ENCODE assay signal across 8 cellular contexts in the genomic region with DNA sequence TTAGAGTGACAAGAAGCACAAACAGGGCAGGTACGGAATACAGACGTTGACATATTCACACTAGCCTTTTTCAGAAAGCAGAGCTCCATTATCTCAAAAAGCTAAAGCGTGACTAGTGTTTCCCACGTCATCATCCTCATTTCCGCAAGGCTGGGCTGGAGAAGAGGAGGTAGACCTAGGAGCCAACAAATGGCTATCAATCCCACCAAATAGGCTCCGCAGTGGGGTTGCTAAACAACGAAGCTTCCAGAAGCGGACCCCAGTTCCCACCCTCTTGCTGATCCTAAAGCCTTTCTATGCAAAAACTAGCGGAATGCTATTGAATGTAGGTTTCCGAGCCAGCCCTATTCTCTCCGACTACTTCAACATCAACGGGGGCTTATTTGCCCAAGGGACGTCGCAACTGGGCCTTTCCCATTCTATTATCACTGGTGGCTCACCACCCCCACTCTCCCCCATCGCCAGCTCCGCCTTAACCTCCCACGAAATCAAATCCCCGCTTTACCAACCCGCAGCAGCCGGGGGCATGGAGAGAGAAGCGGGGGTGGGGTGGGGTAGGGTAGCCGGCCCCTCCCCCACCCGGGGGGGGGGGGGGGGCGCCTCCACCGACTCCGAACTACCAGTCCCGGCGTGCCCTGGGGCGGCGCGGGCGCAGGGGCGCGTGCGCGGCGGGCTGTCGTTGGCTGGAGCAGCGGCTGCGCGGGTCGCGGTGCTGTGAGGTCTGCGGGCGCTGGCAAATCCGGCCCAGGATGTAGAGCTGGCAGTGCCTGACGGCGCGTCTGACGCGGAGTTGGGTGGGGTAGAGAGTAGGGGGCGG. TPM values are rescaled to one million over a fixed set of nuclear protein-coding genes. Genes with fewer than 3 reads are reported as not detected.
DNase-seq lines count a peak whose midpoint lies in the region; ATAC-seq and TF ChIP-seq lines count a peak whose summit lies in the region.

A gene with protein sequence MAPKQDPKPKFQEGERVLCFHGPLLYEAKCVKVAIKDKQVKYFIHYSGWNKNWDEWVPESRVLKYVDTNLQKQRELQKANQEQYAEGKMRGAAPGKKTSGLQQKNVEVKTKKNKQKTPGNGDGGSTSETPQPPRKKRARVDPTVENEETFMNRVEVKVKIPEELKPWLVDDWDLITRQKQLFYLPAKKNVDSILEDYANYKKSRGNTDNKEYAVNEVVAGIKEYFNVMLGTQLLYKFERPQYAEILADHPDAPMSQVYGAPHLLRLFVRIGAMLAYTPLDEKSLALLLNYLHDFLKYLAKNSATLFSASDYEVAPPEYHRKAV (plus strand): TSS at position 736 of the 817 bp plus-strand sequence. CDS start 128 bp downstream, outside the sequence.

- H3K9me3 ChIP-seq in DOHH2 (ENCODE audit: control insufficient read depth, insufficient read depth, low read length): no peaks in the 10 kb centered on the region
- H3K9me3 ChIP-seq in MM.1S (replicated peaks; ENCODE audit: insufficient read depth, low read length): no peaks in the 10 kb centered on the region

- H3K9ac ChIP-seq in MM.1S (ENCODE audit: low read length): peak within 1 kb of the TSS; percentile 100

- no peaks in the 10 kb centered on the region for H3K9me3 Mint-ChIP-seq in natural killer cell
- no peaks in the 10 kb centered on the region for H3K9me3 Mint-ChIP-seq in stimulated activated naive B cell treated with anti-CD40 and anti-IgM and Interleukin-4, amounts not matched to agents 10 μg/mL and 1 μg/mL and 100 μg/mL, for 72 hours

- H3K9me2 ChIP-seq in DOHH2 (replicated peaks; ENCODE audit: control insufficient read depth, low read length) (no peaks in the 10 kb centered on the region), MM.1S (replicated peaks; ENCODE audit: insufficient read depth, low read length) (no peaks in the 10 kb centered on the region)

- H3K4me1 ChIP-seq in DOHH2 (ENCODE audit: control insufficient read depth, low read length) (peaks cover 34% of the 10 kb centered on the region), MM.1S (ENCODE audit: low read length) (peaks cover 5% of the 10 kb centered on the region)

- peak within 1 kb of the TSS; percentile 98 for H3K4me2 ChIP-seq in DOHH2 (ENCODE audit: low read length)
- H3K4me2 ChIP-seq in MM.1S (ENCODE audit: low read depth, low read length): peak within 1 kb of the TSS; percentile 97

- peak within 1 kb of the TSS; percentile 99 for H2AFZ ChIP-seq in MM.1S (ENCODE audit: low read length)

- peak within 1 kb of the TSS; percentile 99 to 100 for H3K27ac Mint-ChIP-seq in natural killer cell
- peak within 1 kb of the TSS; percentile 100 for H3K27ac Mint-ChIP-seq in stimulated activated naive B cell treated with anti-CD40 and anti-IgM and Interleukin-4, amounts not matched to agents 10 μg/mL and 1 μg/mL and 100 μg/mL, for 72 hours

- H3K79me2 ChIP-seq in DOHH2 (ENCODE audit: control insufficient read depth, low read length) (peaks cover 48% of the 10 kb centered on the region), MM.1S (ENCODE audit: low read length) (peaks cover 46% of the 10 kb centered on the region)

- H3K4me3 ChIP-seq in DOHH2 (ENCODE audit: low read length): peak within 1 kb of the TSS; percentile 80
- H3K4me3 ChIP-seq in MM.1S (ENCODE audit: low read length): peak within 1 kb of the TSS; percentile 73

- intact Hi-C loops in natural killer cell (cut with micrococcal nuclease): loop anchor here (2.0 kb wide), 1 partner anchor 332 kb away; a partner anchor contains a TSS

- H3K27me3 ChIP-seq in DOHH2 (ENCODE audit: control insufficient read depth, low read length): no peaks in the 10 kb centered on the region
- no peaks in the 10 kb centered on the region for H3K27me3 ChIP-seq in MM.1S (replicated peaks; ENCODE audit: insufficient read depth, low read length)

- H3K36me3 ChIP-seq in DOHH2 (ENCODE audit: control insufficient read depth, low read length) (peaks cover 23% of the 10 kb centered on the region), MM.1S (replicated peaks; ENCODE audit: insufficient read depth, low read length) (no peaks in the 10 kb centered on the region)

- H3K4me3 Mint-ChIP-seq in natural killer cell: peak within 1 kb of the TSS; percentile 96
- peak within 1 kb of the TSS; percentile 83 to 98 for H3K4me3 Mint-ChIP-seq in stimulated activated naive B cell treated with anti-CD40 and anti-IgM and Interleukin-4, amounts not matched to agents 10 μg/mL and 1 μg/mL and 100 μg/mL, for 72 hours

- peaks cover 6% of the 10 kb centered on the region for H3K36me3 Mint-ChIP-seq in natural killer cell
- peaks cover 19 to 26% of the 10 kb centered on the region in 2 donors for H3K36me3 Mint-ChIP-seq in stimulated activated naive B cell treated with anti-CD40 and anti-IgM and Interleukin-4, amounts not matched to agents 10 μg/mL and 1 μg/mL and 100 μg/mL, for 72 hours

- ATAC-seq in natural killer cell: peak; percentile 76 to 91 (median 81)
- ATAC-seq in stimulated activated naive B cell treated with anti-CD40 and anti-IgM and Interleukin-4, amounts not matched to agents 10 μg/mL and 1 μg/mL and 100 μg/mL, for 72 hours (replicated peaks): peak; percentile 88 to 91

- TF ChIP-seq CTCF in DOHH2 (IDR thresholded peaks at IDR 0.05; ENCODE audit: low read depth, low read length, poor library complexity, severe bottlenecking): no peak
- no peak for TF ChIP-seq CTCF in MM.1S (IDR thresholded peaks at IDR 0.05; ENCODE audit: low read length)
- TF ChIP-seq CTCF in natural killer cell (IDR thresholded peaks at IDR 0.05): no peak

- peaks cover 32 to 33% of the 10 kb centered on the region in 2 donors for H3K4me1 Mint-ChIP-seq in natural killer cell
- peaks cover 14 to 29% of the 10 kb centered on the region in 2 donors for H3K4me1 Mint-ChIP-seq in stimulated activated naive B cell treated with anti-CD40 and anti-IgM and Interleukin-4, amounts not matched to agents 10 μg/mL and 1 μg/mL and 100 μg/mL, for 72 hours

- H3F3A ChIP-seq in DOHH2 (ENCODE audit: control insufficient read depth, insufficient read depth) (peaks cover 7% of the 10 kb centered on the region), MM.1S (ENCODE audit: insufficient read depth, low read length) (peaks cover 12% of the 10 kb centered on the region)

- H3K27me3 Mint-ChIP-seq in natural killer cell (ENCODE audit: low read depth in 2 of 2): no peaks in the 10 kb centered on the region
- no peaks in the 10 kb centered on the region for H3K27me3 Mint-ChIP-seq in stimulated activated naive B cell treated with anti-CD40 and anti-IgM and Interleukin-4, amounts not matched to agents 10 μg/mL and 1 μg/mL and 100 μg/mL, for 72 hours

- H4K20me1 ChIP-seq in DOHH2 (ENCODE audit: control insufficient read depth, insufficient read depth, low read depth, low read length): peaks cover 32% of the 10 kb centered on the region
- H4K20me1 ChIP-seq in MM.1S (ENCODE audit: insufficient read depth, low read length): peaks cover 38% of the 10 kb centered on the region

- H3K27ac ChIP-seq in DOHH2 (ENCODE audit: low read depth, low read length) (peak within 1 kb of the TSS; percentile 88), MM.1S (ENCODE audit: low read length) (peak within 1 kb of the TSS; percentile 100)

- DNase-seq in HCEC 1CT: peak; percentile 93
- peak; percentile 95 for DNase-seq in MM.1S
- peak; percentile 76 for DNase-seq in SHP77 treated with DMSO at 0.1 percent for 48 hours (lab: John Stamatoyannopoulos, UW)
- peak; percentile 96 for DNase-seq in activated effector memory CD4-positive, alpha-beta T cell treated with Interleukin-2 at 50 U/mL for 16 hours
- peak; percentile 93 for DNase-seq in fibroblast of peridontal ligament (ENCODE audit: extremely low read depth)
- DNase-seq in natural killer cell: peak; percentile 96
- DNase-seq in stimulated activated naive B cell treated with anti-CD40 and anti-IgM and Interleukin-4, amounts not matched to agents 10 μg/mL and 1 μg/mL and 100 μg/mL, for 72 hours: peak; percentile 96

RNA-seq across cellular contexts. Expression of the gene that starts here (rescaled TPM):
- 100 to 1,000 TPM; 316 to 348 (median 329) TPM for total RNA-seq in natural killer cell

Comparison
In these comparisons a context has a peak if more than half of its experiments do, and no peak if none do; other contexts are left out.
1. Peak in every context shown above with its lines: DNase-seq, ATAC-seq, H3K4me3 ChIP-seq and H3K27ac ChIP-seq.